In the genomic region with DNA sequence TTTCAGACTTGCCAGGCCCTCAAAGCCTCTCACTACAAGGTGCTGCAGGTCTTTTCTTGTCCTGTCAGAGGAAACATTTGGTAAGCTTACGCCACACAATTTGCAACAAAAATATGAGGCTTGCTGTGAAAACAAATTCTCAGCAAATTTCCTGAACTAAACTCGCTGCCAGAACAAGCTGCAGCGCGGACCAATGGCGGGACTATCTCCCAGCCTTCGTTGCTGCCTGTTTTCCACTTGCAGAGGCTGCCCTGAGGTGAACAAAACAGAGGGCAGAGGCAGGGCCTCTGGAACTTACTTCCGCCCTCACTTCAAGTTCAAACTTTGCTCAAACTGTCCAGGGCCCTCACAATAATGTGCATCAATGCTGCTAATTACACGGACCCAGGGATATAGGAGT, we compare ENCODE assay signal across 17 cellular contexts. TPM values are rescaled to one million over a fixed set of nuclear protein-coding genes. Genes with fewer than 3 reads are reported as not detected.
A peak's percentile ranks its signal among the peaks of the same experiment; 100 is the strongest.
DNase-seq lines count a peak whose midpoint lies in the region; ATAC-seq, FAIRE-seq and TF ChIP-seq lines count a peak whose summit lies in the region.
"Had no signal": no experiment of that assay in that cellular context is flagged by ENCODE, and none has a peak within 500 bp of the region (broad histone marks: within the 10 kb centered on the region; RNA-seq: fewer than 3 reads in every experiment).

No MANE protein-coding gene starts in this region.

- peak overlapping the region; percentile 30 for H3K9ac ChIP-seq in keratinocyte (ENCODE audit: control insufficient read depth, extremely low read depth, insufficient read depth, low read length)
- H3K9ac ChIP-seq: GM23248 had no signal

- peak overlapping the region; percentile 22 for H3K27ac Mint-ChIP-seq in activated naive CD8-positive, alpha-beta T cell treated with anti-CD3 and anti-CD28 coated beads, Interleukin-2, amount 10 ng/mL, durations not matched to agents 7 days and 5 days
- no peak overlapping the region for H3K27ac Mint-ChIP-seq in activated naive CD8-positive, alpha-beta T cell treated with anti-CD3 and anti-CD28 coated beads, Interleukin-2, amount 50 U/mL, for 24 hours
- peak overlapping the region; percentile 58 for H3K27ac Mint-ChIP-seq in activated CD4-positive, alpha-beta memory T cell treated with anti-CD3 and anti-CD28 coated beads, Interleukin-2, amount 10 ng/mL, durations not matched to agents 7 days and 5 days
- H3K27ac Mint-ChIP-seq: WTC11 had no signal

- DNase-seq in activated naive CD8-positive, alpha-beta T cell treated with anti-CD3 and anti-CD28 coated beads, Interleukin-2, amount 10 ng/mL, durations not matched to agents 7 days and 5 days = no peak
- no peak for DNase-seq in activated naive CD8-positive, alpha-beta T cell treated with anti-CD3 and anti-CD28 coated beads, Interleukin-2, amount 50 U/mL, for 24 hours
- DNase-seq in activated CD4-positive, alpha-beta memory T cell treated with anti-CD3 and anti-CD28 coated beads, Interleukin-2, amount 10 ng/mL, durations not matched to agents 7 days and 5 days = no peak
- no peak for DNase-seq in keratinocyte (ENCODE audit: low read depth, low spot score)
- DNase-seq in upper lobe of right lung = peak; percentile 52
- DNase-seq in ACHN = no peak
- DNase-seq: amygdala, GM23248, NCI-H1105 treated with DMSO at 0.1 percent for 48 hours, NCI-H2171, NCI-H82, retina had no signal

- CTCF ChIA-PET in activated CD4-positive, alpha-beta memory T cell treated with anti-CD3 and anti-CD28 coated beads, Interleukin-2, amount 10 ng/mL, durations not matched to agents 7 days and 5 days (lab: Charles Lee) = no interaction called here

- H3K36me3 Mint-ChIP-seq in activated naive CD8-positive, alpha-beta T cell treated with anti-CD3 and anti-CD28 coated beads, Interleukin-2, amount 10 ng/mL, durations not matched to agents 7 days and 5 days = peaks cover 9% of the 10 kb centered on the region
- H3K36me3 Mint-ChIP-seq in activated naive CD8-positive, alpha-beta T cell treated with anti-CD3 and anti-CD28 coated beads, Interleukin-2, amount 50 U/mL, for 24 hours (ENCODE audit: low read depth) = peaks cover 38% of the 10 kb centered on the region
- peaks cover 55% of the 10 kb centered on the region for H3K36me3 Mint-ChIP-seq in activated CD4-positive, alpha-beta memory T cell treated with anti-CD3 and anti-CD28 coated beads, Interleukin-2, amount 10 ng/mL, durations not matched to agents 7 days and 5 days (ENCODE audit: low read depth)

- no peaks in the 10 kb centered on the region for H3K27me3 Mint-ChIP-seq in activated naive CD8-positive, alpha-beta T cell treated with anti-CD3 and anti-CD28 coated beads, Interleukin-2, amount 10 ng/mL, durations not matched to agents 7 days and 5 days
- no peaks in the 10 kb centered on the region for H3K27me3 Mint-ChIP-seq in activated naive CD8-positive, alpha-beta T cell treated with anti-CD3 and anti-CD28 coated beads, Interleukin-2, amount 50 U/mL, for 24 hours
- no peaks in the 10 kb centered on the region for H3K27me3 Mint-ChIP-seq in activated CD4-positive, alpha-beta memory T cell treated with anti-CD3 and anti-CD28 coated beads, Interleukin-2, amount 10 ng/mL, durations not matched to agents 7 days and 5 days

- H3K4me3 ChIP-seq in keratinocyte (ENCODE audit: control insufficient read depth in 2 of 3, extremely low read depth in 1 of 3, insufficient read depth in 2 of 3, low read depth in 1 of 3, low read length in 3 of 3) (no peak overlapping the region), upper lobe of right lung (no peak overlapping the region)
- H3K4me3 ChIP-seq: esophagus muscularis mucosa, GM23248 had no signal

- no peaks in the 10 kb centered on the region for H3K79me2 ChIP-seq in keratinocyte (ENCODE audit: control insufficient read depth, insufficient read depth, low read length)

- H3K4me3 Mint-ChIP-seq in activated naive CD8-positive, alpha-beta T cell treated with anti-CD3 and anti-CD28 coated beads, Interleukin-2, amount 10 ng/mL, durations not matched to agents 7 days and 5 days = no peak overlapping the region
- H3K4me3 Mint-ChIP-seq in activated naive CD8-positive, alpha-beta T cell treated with anti-CD3 and anti-CD28 coated beads, Interleukin-2, amount 50 U/mL, for 24 hours = no peak overlapping the region
- H3K4me3 Mint-ChIP-seq in activated CD4-positive, alpha-beta memory T cell treated with anti-CD3 and anti-CD28 coated beads, Interleukin-2, amount 10 ng/mL, durations not matched to agents 7 days and 5 days = no peak overlapping the region
- H3K4me3 Mint-ChIP-seq: WTC11 had no signal

- no peak for ATAC-seq in activated naive CD8-positive, alpha-beta T cell treated with anti-CD3 and anti-CD28 coated beads, Interleukin-2, amount 10 ng/mL, durations not matched to agents 7 days and 5 days (ENCODE audit: low read depth)
- no peak for ATAC-seq in activated naive CD8-positive, alpha-beta T cell treated with anti-CD3 and anti-CD28 coated beads, Interleukin-2, amount 50 U/mL, for 24 hours
- ATAC-seq in upper lobe of right lung = no peak
- ATAC-seq in HG03354 (IDR thresholded peaks at IDR 0.05; ENCODE audit: poor library complexity, severe bottlenecking, unreplicated experiment) = no peak
- no peak for ATAC-seq in GM18511 (IDR thresholded peaks at IDR 0.05; ENCODE audit: unreplicated experiment)
- ATAC-seq: WTC11 had no signal

- H3K9me3 Mint-ChIP-seq in activated naive CD8-positive, alpha-beta T cell treated with anti-CD3 and anti-CD28 coated beads, Interleukin-2, amount 10 ng/mL, durations not matched to agents 7 days and 5 days = no peaks in the 10 kb centered on the region
- H3K9me3 Mint-ChIP-seq in activated naive CD8-positive, alpha-beta T cell treated with anti-CD3 and anti-CD28 coated beads, Interleukin-2, amount 50 U/mL, for 24 hours = no peaks in the 10 kb centered on the region
- H3K9me3 Mint-ChIP-seq in activated CD4-positive, alpha-beta memory T cell treated with anti-CD3 and anti-CD28 coated beads, Interleukin-2, amount 10 ng/mL, durations not matched to agents 7 days and 5 days = no peaks in the 10 kb centered on the region
- H3K9me3 Mint-ChIP-seq: WTC11 had no signal

- no peak for FAIRE-seq in keratinocyte (lab: Jason Lieb, UNC)
- FAIRE-seq: RCC 7860 had no signal

- H3K9me3 ChIP-seq in keratinocyte (ENCODE audit: control insufficient read depth, low read depth, low read length) = no peaks in the 10 kb centered on the region
- no peaks in the 10 kb centered on the region for H3K9me3 ChIP-seq in upper lobe of right lung
- H3K9me3 ChIP-seq: esophagus muscularis mucosa had no signal

- dilution Hi-C loops in keratinocyte (cut with MboI; ENCODE audit: extremely low pct_ligation_motif_present, low sequenced_read_pairs) = no loop called here

- peaks cover 6% of the 10 kb centered on the region for H4K20me1 ChIP-seq in keratinocyte (ENCODE audit: control insufficient read depth, extremely low read depth, insufficient read depth, low read length)

- H3K36me3 ChIP-seq in keratinocyte (ENCODE audit: control insufficient read depth in 2 of 2, extremely low read depth in 1 of 2, insufficient read depth in 2 of 2, low read length in 2 of 2) = peaks cover 22 to 47% of the 10 kb centered on the region in 2 experiments
- peaks cover 33% of the 10 kb centered on the region for H3K36me3 ChIP-seq in upper lobe of right lung

- H3K27ac ChIP-seq in keratinocyte (ENCODE audit: control insufficient read depth, insufficient read depth, low read length) (peak overlapping the region; percentile 37), upper lobe of right lung (no peak overlapping the region)
- H3K27ac ChIP-seq: esophagus muscularis mucosa, GM23248 had no signal

- H3K4me1 ChIP-seq in keratinocyte (ENCODE audit: control insufficient read depth, extremely low read depth, insufficient read depth, low read length) = peaks cover 52% of the 10 kb centered on the region
- H3K4me1 ChIP-seq in upper lobe of right lung = peaks cover 40% of the 10 kb centered on the region

- H3K27me3 ChIP-seq in keratinocyte (ENCODE audit: control insufficient read depth, extremely low read depth, insufficient read depth, low read length) = no peaks in the 10 kb centered on the region
- no peaks in the 10 kb centered on the region for H3K27me3 ChIP-seq in upper lobe of right lung
- H3K27me3 ChIP-seq: esophagus muscularis mucosa had no signal

- POLR2A ChIA-PET in activated naive CD8-positive, alpha-beta T cell treated with anti-CD3 and anti-CD28 coated beads, Interleukin-2, amount 10 ng/mL, durations not matched to agents 7 days and 5 days (lab: Charles Lee) = no interaction called here
- POLR2A ChIA-PET in activated CD4-positive, alpha-beta memory T cell treated with anti-CD3 and anti-CD28 coated beads, Interleukin-2, amount 10 ng/mL, durations not matched to agents 7 days and 5 days (lab: Charles Lee) = no interaction called here

- H3K9me1 ChIP-seq in keratinocyte (ENCODE audit: control insufficient read depth, extremely low read depth, insufficient read depth, low read length) = no peaks in the 10 kb centered on the region

- H2AFZ ChIP-seq in keratinocyte (ENCODE audit: control insufficient read depth, low read length) = no peak overlapping the region
- H2AFZ ChIP-seq: GM23248 had no signal

- H3K4me1 Mint-ChIP-seq in activated naive CD8-positive, alpha-beta T cell treated with anti-CD3 and anti-CD28 coated beads, Interleukin-2, amount 10 ng/mL, durations not matched to agents 7 days and 5 days = peaks cover 46% of the 10 kb centered on the region
- H3K4me1 Mint-ChIP-seq in activated naive CD8-positive, alpha-beta T cell treated with anti-CD3 and anti-CD28 coated beads, Interleukin-2, amount 50 U/mL, for 24 hours = peaks cover 56% of the 10 kb centered on the region
- H3K4me1 Mint-ChIP-seq in activated CD4-positive, alpha-beta memory T cell treated with anti-CD3 and anti-CD28 coated beads, Interleukin-2, amount 10 ng/mL, durations not matched to agents 7 days and 5 days = peaks cover 67% of the 10 kb centered on the region

- in situ Hi-C loops in ACHN (cut with HindIII; ENCODE audit: low pct_ligation_motif_present, low pct_unique_long_range_greater_than_20kb, low sequenced_read_pairs) = no loop called here

- TF ChIP-seq CTCF in keratinocyte (optimal IDR thresholded peaks at IDR 0.05 in 1 of 3, IDR thresholded peaks at IDR 0.05 in 1 of 3, conservative IDR thresholded peaks at IDR 0.05 in 1 of 3; ENCODE audit: extremely low read depth in 1 of 3, insufficient read depth in 2 of 3, low read length in 3 of 3) (no peak), upper lobe of right lung (IDR thresholded peaks at IDR 0.05) (no peak)

- intact Hi-C loops in upper lobe of right lung (cut with DNase I) = loop anchor here (10.0 kb wide), 1 partner anchor 114 kb away; the partner anchor contains the start of gene BAK1

- peak overlapping the region; percentile 20 for H3K4me2 ChIP-seq in keratinocyte (ENCODE audit: control insufficient read depth, extremely low read depth, insufficient read depth, low read depth, low read length)

RNA-seq across cellular contexts. Expression of gene UQCC2, which starts 12.4 kb away (rescaled TPM):
- 10 to 100 TPM; 60.9 to 64.0 TPM for total RNA-seq in activated naive CD8-positive, alpha-beta T cell treated with anti-CD3 and anti-CD28 coated beads, Interleukin-2, amount 10 ng/mL, durations not matched to agents 7 days and 5 days
- 10 to 100 TPM; 70.7 to 75.3 TPM for total RNA-seq in activated CD4-positive, alpha-beta memory T cell treated with anti-CD3 and anti-CD28 coated beads, Interleukin-2, amount 10 ng/mL, durations not matched to agents 7 days and 5 days
- 43.8 to 76.7 TPM (median 71.4 TPM) in 3 replicates for polyA plus RNA-seq in keratinocyte
- 26.5 TPM for polyA plus RNA-seq in keratinocyte (2011; ENCODE audit: low read depth)
- polyA plus RNA-seq in keratinocyte (2011; cell fraction: cytosol; rRNA removed) = 22.3 and 22.6 TPM in 2 replicates
- polyA plus RNA-seq in keratinocyte (2011; cell fraction: nucleus; rRNA removed) = 11.0 and 12.1 TPM in 2 replicates
- polyA plus RNA-seq in keratinocyte (2012; ENCODE audit: low replicate concordance) = 140 and 159 TPM in 2 replicates
- polyA minus RNA-seq in keratinocyte = 9.6 to 14.3 TPM (median 12.0 TPM) in 3 replicates
- polyA minus RNA-seq in keratinocyte (2011; cell fraction: cytosol; rRNA and poly(A)+ RNA removed) = 14.4 TPM
- polyA minus RNA-seq in keratinocyte (2011; cell fraction: nucleus; rRNA and poly(A)+ RNA removed) = 3.6 and 5.1 TPM in 2 replicates
- total RNA-seq in upper lobe of right lung = 40.6 TPM

RNA-seq across cellular contexts. Expression of gene IP6K3, which starts 47.6 kb away (rescaled TPM):
- total RNA-seq in activated naive CD8-positive, alpha-beta T cell treated with anti-CD3 and anti-CD28 coated beads, Interleukin-2, amount 10 ng/mL, durations not matched to agents 7 days and 5 days = not detected
- not detected for total RNA-seq in activated CD4-positive, alpha-beta memory T cell treated with anti-CD3 and anti-CD28 coated beads, Interleukin-2, amount 10 ng/mL, durations not matched to agents 7 days and 5 days
- polyA plus RNA-seq in keratinocyte = 0.05 TPM in 1 of 3 replicates, not detected in the others
- not detected for polyA plus RNA-seq in keratinocyte (2011; ENCODE audit: low read depth)
- not detected in 2 replicates for polyA plus RNA-seq in keratinocyte (2011; cell fraction: cytosol; rRNA removed)
- polyA plus RNA-seq in keratinocyte (2011; cell fraction: nucleus; rRNA removed) = not detected in 2 replicates
- polyA plus RNA-seq in keratinocyte (2012; ENCODE audit: low replicate concordance) = not detected in 2 replicates
- polyA minus RNA-seq in keratinocyte = not detected in 3 replicates
- not detected for polyA minus RNA-seq in keratinocyte (2011; cell fraction: cytosol; rRNA and poly(A)+ RNA removed)
- polyA minus RNA-seq in keratinocyte (2011; cell fraction: nucleus; rRNA and poly(A)+ RNA removed) = not detected in 2 replicates
- total RNA-seq in upper lobe of right lung = 4.6 TPM
- total RNA-seq: GM23248 had no signal
- polyA plus RNA-seq: GM23248 had no signal
